In genomic region chr10:103890194-103890658, GRCh38 we compare ENCODE assay signal across 8 cellular contexts. TPM values are rescaled to one million over a fixed set of nuclear protein-coding genes. Genes with fewer than 3 reads are reported as not detected.
DNase-seq lines count a peak whose midpoint lies in the region; ATAC-seq and TF ChIP-seq lines count a peak whose summit lies in the region.
"Had no signal": no experiment of that assay in that cellular context is flagged by ENCODE, and none has a peak within 500 bp of the region (broad histone marks: within the 10 kb centered on the region; RNA-seq: fewer than 3 reads in every experiment).

No MANE protein-coding gene starts in this region.

- TF ChIP-seq CTCF in HCT116 (IDR thresholded peaks at IDR 0.05 in 2 of 3, conservative IDR thresholded peaks at IDR 0.05 in 1 of 3; ENCODE audit: borderline replicate concordance in 1 of 3, insufficient read depth in 1 of 3, low read depth in 2 of 3, low read length in 2 of 3) (no peak), esophagus muscularis mucosa (IDR thresholded peaks at IDR 0.05) (no peak), GM10248 (IDR thresholded peaks at IDR 0.05; ENCODE audit: control extremely low read depth, extremely low read depth, low read depth, missing control alignments) (no peak), coronary artery (IDR thresholded peaks at IDR 0.05) (no peak)

- H3K4me3 ChIP-seq in HCT116 (replicated peaks in 1 of 2; ENCODE audit: low read depth in 1 of 2, low read length in 2 of 2) (peak overlapping the region in 1 of 2 experiments; percentile 3; a peak in 1 of 4 replicates), esophagus muscularis mucosa (no peak overlapping the region), skin epidermis (no peak overlapping the region), coronary artery (no peak overlapping the region)

- no TSS peak for BruUV-seq in HCT116 (replicated peaks; lab: Mats Ljungman, UMichigan)

- peak; percentile 61 for ATAC-seq in HCT116

- RAD21 ChIA-PET in HCT116 (lab: Charles Lee; ENCODE audit: low non-redundant PET in 1 of 2, low total read pairs in 2 of 2, uncharacterized antibody in 2 of 2, unreplicated experiment in 2 of 2), result interaction anchor here (0.7 to 1.4 kb wide), 3 partner anchors 177 to 364 kb away, joined by 3 read pairs; partner anchors contain the start of genes GSTO1 (in 1 of the 2) and SFR1 (in 1 of the 2)

- no peaks in the 10 kb centered on the region for H4K20me1 ChIP-seq in HCT116 (ENCODE audit: insufficient read depth)

- H3K4me1 ChIP-seq in HCT116 (ENCODE audit: control insufficient read depth in 1 of 2, insufficient read depth in 2 of 2, low read length in 2 of 2), result peaks cover 62 to 72% of the 10 kb centered on the region in 2 experiments
- H3K4me1 ChIP-seq in esophagus muscularis mucosa, result peaks cover 41 to 66% (median 47%) of the 10 kb centered on the region in 4 donors

- CTCF ChIA-PET in HCT116 (lab: Charles Lee), result interaction anchor here (0.6 to 2.3 kb wide), 8 partner anchors 9 to 385 kb away, joined by 3 to 9 read pairs (median 3); no protein-coding TSS in a partner anchor
- CTCF ChIA-PET in GM10248 (lab: Yijun Ruan, JAX), result interaction anchor here (0.9 to 2.1 kb wide), 11 partner anchors 10 to 383 kb away, joined by 3 to 8 read pairs (median 4); no protein-coding TSS in a partner anchor

- H3K27me3 ChIP-seq in HCT116 (ENCODE audit: insufficient read depth, low read length) (no peaks in the 10 kb centered on the region), esophagus muscularis mucosa (no peaks in the 10 kb centered on the region)

- TF ChIP-seq RAD21 in HCT116 (IDR thresholded peaks at IDR 0.05; ENCODE audit: low read depth), result no peak

- H3K27ac ChIP-seq in HCT116 (ENCODE audit: low read depth, low read length), result peak overlapping the region; percentile 48
- peak overlapping the region in 3 of 4 donors; percentile 7 to 43 (median 23) for H3K27ac ChIP-seq in esophagus muscularis mucosa (replicated peaks in 1 of 4)
- peak overlapping the region in 20 of 21 experiments; percentile 4 to 76 (median 54) for H3K27ac ChIP-seq in skin epidermis
- H3K27ac ChIP-seq in coronary artery, result peak overlapping the region in 1 of 2 donors; percentile 38

- DNase-seq in HCT116 (ENCODE audit: low read depth, low spot score), result peak; percentile 79
- peak; percentile 63 for DNase-seq in SW480 (ENCODE audit: low spot score)
- DNase-seq in esophagus muscularis mucosa (ENCODE audit: extremely low spot score), result no peak
- DNase-seq in GM10248 (ENCODE audit: extremely low spot score), result no peak
- no peak for DNase-seq in Ammon's horn (ENCODE audit: low spot score)
- no peak for DNase-seq in coronary artery (ENCODE audit: low spot score)
- DNase-seq: activated gamma-delta T cell had no signal

- TF ChIP-seq POLR2A in HCT116 (IDR thresholded peaks at IDR 0.05; ENCODE audit: borderline replicate concordance, extremely low read depth, insufficient read depth, insufficient read length) (no peak), esophagus muscularis mucosa (IDR thresholded peaks at IDR 0.05; ENCODE audit: low read depth) (no peak)

- H3K36me3 ChIP-seq in HCT116 (ENCODE audit: control insufficient read depth in 1 of 2, insufficient read depth in 2 of 2, low read length in 2 of 2) (peaks cover 8 to 25% of the 10 kb centered on the region in 2 experiments; a peak in 3 of 4 replicates), esophagus muscularis mucosa (peaks cover 0 to 53% (median 27%) of the 10 kb centered on the region in 4 donors)

- H3K79me2 ChIP-seq in HCT116 (ENCODE audit: insufficient read depth, low read length), result no peaks in the 10 kb centered on the region

- H3K9me2 ChIP-seq in HCT116 (ENCODE audit: insufficient read depth), result no peaks in the 10 kb centered on the region

- H2AFZ ChIP-seq in HCT116 (ENCODE audit: low read depth, low read length, poor library complexity, severe bottlenecking), result no peak overlapping the region

- WGBS in esophagus muscularis mucosa, result 81% methylated on average over 4 of the region's 4 CpGs

- TF ChIP-seq EP300 in esophagus muscularis mucosa (IDR thresholded peaks at IDR 0.05), result no peak

- POLR2A ChIA-PET in HCT116 (lab: Charles Lee), result interaction anchor here (0.7 to 2.0 kb wide), 4 partner anchors 10 to 364 kb away, joined by 3 to 10 read pairs (median 4); no protein-coding TSS in a partner anchor
- POLR2A ChIA-PET in GM10248 (lab: Yijun Ruan, JAX), result no interaction called here

- H3K4me2 ChIP-seq in HCT116 (ENCODE audit: low read length), result peak overlapping the region; percentile 58

- no peaks in the 10 kb centered on the region for H3K9me3 ChIP-seq in HCT116 (ENCODE audit: control insufficient read depth in 1 of 2, insufficient read depth in 1 of 2, low read depth in 1 of 2, low read length in 2 of 2)
- H3K9me3 ChIP-seq in esophagus muscularis mucosa, result no peaks in the 10 kb centered on the region

- peak overlapping the region; percentile 40 for H3K9ac ChIP-seq in HCT116 (ENCODE audit: low read length)

- intact Hi-C loops in HCT116 (cut with micrococcal nuclease) (loop anchor here (10.0 kb wide), 1 partner anchor 445 kb away; the partner anchor contains the start of gene ITPRIP), esophagus muscularis mucosa (cut with DNase I) (no loop called here)

TF ChIP-seq in HCT116, 20 proteins besides CTCF, POLR2A, EP300 and RAD21:
- TF ChIP-seq CBX3 (IDR thresholded peaks at IDR 0.05; ENCODE audit: low read depth) (no peak), POLR2AphosphoS5 (IDR thresholded peaks at IDR 0.05; ENCODE audit: low read depth, low read length) (peak; percentile 69)

RNA-seq across cellular contexts. Expression of gene STN1, which starts 27.8 kb away (rescaled TPM):
- total RNA-seq in HCT116 (2021; ENCODE audit: unreplicated experiment) (74.7 TPM), esophagus muscularis mucosa (10 to 100 TPM; 18.7 to 27.7 (median 24.9) TPM)
- polyA plus RNA-seq in HCT116 (2012), result 55.0 and 72.1 TPM in 2 replicates

RNA-seq across cellular contexts. Expression of gene SH3PXD2A, which starts 34.9 kb away (rescaled TPM):
- total RNA-seq in HCT116 (2021; ENCODE audit: unreplicated experiment) (8.7 TPM), esophagus muscularis mucosa (10 to 100 TPM; 30.5 to 69.3 (median 40.0) TPM)
- polyA plus RNA-seq in HCT116 (2012), result 3.8 and 4.2 TPM in 2 replicates

Comparison
In these comparisons a context has a peak if more than half of its experiments do, and no peak if none do; other contexts are left out.
1. DNase-seq: peak in HCT116 (single experiment) and SW480 (single experiment); none in esophagus muscularis mucosa (single experiment), GM10248 (single experiment), Ammon's horn (single experiment) and coronary artery (single experiment).